Comparison of ENCODE assay signal across 12 cellular contexts in the genomic region with DNA sequence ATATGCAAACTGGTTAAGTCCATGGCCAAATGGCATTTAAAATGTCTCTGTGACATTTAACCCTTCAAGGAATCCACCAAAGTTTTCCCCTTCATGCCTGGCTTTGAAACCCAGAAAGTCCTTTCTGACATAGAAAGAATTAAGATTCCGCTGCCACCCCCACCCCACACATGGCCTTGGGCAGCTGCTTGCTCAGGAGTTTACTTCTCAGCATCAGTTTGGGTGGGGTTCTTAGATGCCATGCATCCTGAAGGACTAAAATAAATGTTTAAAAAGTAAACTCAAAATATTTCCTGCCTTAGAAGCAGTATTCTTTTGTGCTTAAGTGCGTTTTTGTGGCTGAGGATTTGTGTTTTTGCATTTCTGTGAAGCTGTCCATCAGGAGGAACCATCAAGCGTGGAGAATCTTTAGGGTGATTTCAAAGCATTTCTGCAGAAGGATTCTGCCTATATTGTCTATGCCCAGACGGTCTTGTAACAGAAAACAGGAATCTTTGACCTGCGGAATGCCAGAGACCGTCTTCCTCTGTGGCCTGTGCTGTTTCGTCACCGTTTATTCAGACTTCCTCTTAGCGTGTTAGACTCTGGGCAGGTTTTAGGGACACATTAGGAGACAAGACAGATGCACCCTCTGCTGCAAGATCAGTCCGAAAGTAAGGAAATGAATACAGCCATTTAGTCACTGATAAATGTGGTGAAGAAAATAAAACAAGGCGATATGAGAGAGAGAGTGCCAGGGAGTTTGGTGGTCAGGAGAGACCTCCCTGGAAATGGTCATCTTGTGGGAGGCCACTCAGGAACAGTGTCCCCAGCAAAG.
A peak's percentile ranks its signal among the peaks of the same experiment; 100 is the strongest.
DNase-seq lines count a peak whose midpoint lies in the region; ATAC-seq and TF ChIP-seq lines count a peak whose summit lies in the region.
"Had no signal": no experiment of that assay in that cellular context is flagged by ENCODE, and none has a peak within 500 bp of the region (broad histone marks: within the 10 kb centered on the region; RNA-seq: fewer than 3 reads in every experiment).

No MANE protein-coding gene starts in this region.

- peak overlapping the region; percentile 75 for H3K4me3 Mint-ChIP-seq in memory B cell
- H3K4me3 Mint-ChIP-seq: T-helper 2 cell treated with Interferon-gamma antibody and Interleukin-4, amounts not matched to agents 5 μg/mL and 100 μg/mL, for 36 hours had no signal

- H3K27ac Mint-ChIP-seq in memory B cell, result no peak overlapping the region
- H3K27ac Mint-ChIP-seq: T-helper 2 cell treated with Interferon-gamma antibody and Interleukin-4, amounts not matched to agents 5 μg/mL and 100 μg/mL, for 36 hours had no signal

- H3K27me3 Mint-ChIP-seq in memory B cell, result no peaks in the 10 kb centered on the region

- peaks cover 3% of the 10 kb centered on the region for H3K9me3 Mint-ChIP-seq in memory B cell
- H3K9me3 Mint-ChIP-seq: T-helper 2 cell treated with Interferon-gamma antibody and Interleukin-4, amounts not matched to agents 5 μg/mL and 100 μg/mL, for 36 hours had no signal

- DNase-seq in Ammon's horn (ENCODE audit: low spot score) (peak; percentile 85), memory B cell (ENCODE audit: low spot score in 2 of 2) (peak in 1 of 2 donors; percentile 13), GM03348 (ENCODE audit: low spot score) (no peak), NCI-H1417 treated with DMSO at 0.1 percent for 48 hours (lab: John Stamatoyannopoulos, UW) (no peak)
- DNase-seq: anterior cingulate cortex, HCEC 1CT, NCI-H1694 treated with DMSO at 0.1 percent for 48 hours had no signal

- TF ChIP-seq CTCF in VCaP (conservative IDR thresholded peaks at IDR 0.05), result no peak

- peaks cover 34% of the 10 kb centered on the region for H3K4me1 Mint-ChIP-seq in memory B cell

- ATAC-seq in GM21576 (IDR thresholded peaks at IDR 0.05; ENCODE audit: unreplicated experiment) (peak; percentile 25), memory B cell (ENCODE audit: low read depth) (peak; percentile 65), HG02981 (IDR thresholded peaks at IDR 0.05; ENCODE audit: unreplicated experiment) (no peak), GM21367 (IDR thresholded peaks at IDR 0.05; ENCODE audit: unreplicated experiment) (no peak)

- H3K36me3 Mint-ChIP-seq in memory B cell, result peaks cover 4% of the 10 kb centered on the region

- H3K27ac ChIP-seq in VCaP, result peak overlapping the region; percentile 9; the same call in 1 of the 2 replicates

Comparison
In these comparisons a context has a peak if more than half of its experiments do, and no peak if none do; other contexts are left out.
1. ATAC-seq: peak in GM21576 (single experiment) and memory B cell (single experiment); none in HG02981 (single experiment) and GM21367 (single experiment).